In the genomic region with DNA sequence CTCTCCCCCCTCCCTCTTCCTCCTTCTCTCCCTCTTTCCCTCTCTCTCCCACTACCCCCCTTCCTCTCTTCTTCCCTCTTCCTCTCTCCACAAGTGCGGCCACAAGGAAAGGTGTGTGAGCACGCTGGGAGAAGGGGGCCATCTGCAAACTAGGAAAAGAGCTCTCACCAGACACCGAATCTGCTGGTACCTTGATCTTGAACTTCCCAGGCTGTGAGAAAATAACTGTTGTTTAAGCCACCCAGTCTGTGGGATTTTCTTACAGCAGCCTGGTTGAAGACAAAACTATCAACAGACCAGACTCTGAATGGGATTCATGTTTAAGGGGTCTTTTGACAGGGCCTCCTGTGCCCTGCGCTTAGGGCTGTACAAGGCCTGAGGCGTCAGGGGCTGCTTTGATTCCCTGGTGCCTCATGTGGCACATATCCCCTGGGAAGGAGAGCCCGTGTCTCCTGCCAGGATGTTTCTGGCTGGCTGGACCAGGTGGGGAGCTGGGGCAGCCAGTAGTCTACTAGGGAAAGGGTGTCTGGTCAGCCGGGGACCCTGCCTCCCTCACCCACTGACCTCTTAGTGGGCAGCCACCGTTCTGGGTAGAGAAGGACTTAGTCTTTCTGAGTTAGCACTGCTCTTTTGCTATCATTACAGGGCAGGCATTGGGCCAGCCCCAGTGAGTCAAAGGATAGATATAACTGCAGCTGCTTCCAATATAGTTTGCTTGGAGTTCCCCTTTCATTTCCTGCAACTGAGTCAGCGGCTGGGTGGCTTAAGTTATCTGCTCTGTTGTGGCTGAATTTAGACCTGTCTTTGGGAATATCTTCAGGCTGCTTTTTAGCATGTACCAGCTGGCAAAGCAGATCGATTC, we compare ENCODE assay signal across 1 cellular context.
A peak's percentile ranks its signal among the peaks of the same experiment; 100 is the strongest.
TF ChIP-seq lines count a peak whose summit lies in the region.

No MANE protein-coding gene starts in this region.

TF ChIP-seq in SK-N-SH, 30 proteins besides CTCF, POLR2A, EP300 and RAD21 (continued from another document):
- TF ChIP-seq, protein P1, sequence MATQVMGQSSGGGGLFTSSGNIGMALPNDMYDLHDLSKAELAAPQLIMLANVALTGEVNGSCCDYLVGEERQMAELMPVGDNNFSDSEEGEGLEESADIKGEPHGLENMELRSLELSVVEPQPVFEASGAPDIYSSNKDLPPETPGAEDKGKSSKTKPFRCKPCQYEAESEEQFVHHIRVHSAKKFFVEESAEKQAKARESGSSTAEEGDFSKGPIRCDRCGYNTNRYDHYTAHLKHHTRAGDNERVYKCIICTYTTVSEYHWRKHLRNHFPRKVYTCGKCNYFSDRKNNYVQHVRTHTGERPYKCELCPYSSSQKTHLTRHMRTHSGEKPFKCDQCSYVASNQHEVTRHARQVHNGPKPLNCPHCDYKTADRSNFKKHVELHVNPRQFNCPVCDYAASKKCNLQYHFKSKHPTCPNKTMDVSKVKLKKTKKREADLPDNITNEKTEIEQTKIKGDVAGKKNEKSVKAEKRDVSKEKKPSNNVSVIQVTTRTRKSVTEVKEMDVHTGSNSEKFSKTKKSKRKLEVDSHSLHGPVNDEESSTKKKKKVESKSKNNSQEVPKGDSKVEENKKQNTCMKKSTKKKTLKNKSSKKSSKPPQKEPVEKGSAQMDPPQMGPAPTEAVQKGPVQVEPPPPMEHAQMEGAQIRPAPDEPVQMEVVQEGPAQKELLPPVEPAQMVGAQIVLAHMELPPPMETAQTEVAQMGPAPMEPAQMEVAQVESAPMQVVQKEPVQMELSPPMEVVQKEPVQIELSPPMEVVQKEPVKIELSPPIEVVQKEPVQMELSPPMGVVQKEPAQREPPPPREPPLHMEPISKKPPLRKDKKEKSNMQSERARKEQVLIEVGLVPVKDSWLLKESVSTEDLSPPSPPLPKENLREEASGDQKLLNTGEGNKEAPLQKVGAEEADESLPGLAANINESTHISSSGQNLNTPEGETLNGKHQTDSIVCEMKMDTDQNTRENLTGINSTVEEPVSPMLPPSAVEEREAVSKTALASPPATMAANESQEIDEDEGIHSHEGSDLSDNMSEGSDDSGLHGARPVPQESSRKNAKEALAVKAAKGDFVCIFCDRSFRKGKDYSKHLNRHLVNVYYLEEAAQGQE (IDR thresholded peaks at IDR 0.05; ENCODE audit: low read depth, low read length): 0 out of 2 replicates have a peak, but pooled peaks have one; percentile 31
- TF ChIP-seq FOXM1 (IDR thresholded peaks at IDR 0.05; ENCODE audit: low read depth): no peak
- TF ChIP-seq FOSL2 (IDR thresholded peaks at IDR 0.05; ENCODE audit: borderline replicate concordance, low read depth): peak; percentile 94
- peak; percentile 77 for TF ChIP-seq POLR2AphosphoS5 (IDR thresholded peaks at IDR 0.05; ENCODE audit: low read depth, low read length)
- no peak for TF ChIP-seq RFX5 (IDR thresholded peaks at IDR 0.05; ENCODE audit: low read length)
- peak; percentile 91 for TF ChIP-seq JUND (IDR thresholded peaks at IDR 0.05)
- no peak for TF ChIP-seq TAF1 (IDR thresholded peaks at IDR 0.05; ENCODE audit: borderline replicate concordance, low read depth, low read length)
- no peak for TF ChIP-seq SMC3 (IDR thresholded peaks at IDR 0.05; ENCODE audit: low read depth, low read length)
- TF ChIP-seq TEAD4 (IDR thresholded peaks at IDR 0.05; ENCODE audit: borderline replicate concordance, insufficient read depth): peak; percentile 58; the same call in 1 of the 2 replicates
- TF ChIP-seq, protein P2, sequence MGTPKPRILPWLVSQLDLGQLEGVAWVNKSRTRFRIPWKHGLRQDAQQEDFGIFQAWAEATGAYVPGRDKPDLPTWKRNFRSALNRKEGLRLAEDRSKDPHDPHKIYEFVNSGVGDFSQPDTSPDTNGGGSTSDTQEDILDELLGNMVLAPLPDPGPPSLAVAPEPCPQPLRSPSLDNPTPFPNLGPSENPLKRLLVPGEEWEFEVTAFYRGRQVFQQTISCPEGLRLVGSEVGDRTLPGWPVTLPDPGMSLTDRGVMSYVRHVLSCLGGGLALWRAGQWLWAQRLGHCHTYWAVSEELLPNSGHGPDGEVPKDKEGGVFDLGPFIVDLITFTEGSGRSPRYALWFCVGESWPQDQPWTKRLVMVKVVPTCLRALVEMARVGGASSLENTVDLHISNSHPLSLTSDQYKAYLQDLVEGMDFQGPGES (IDR thresholded peaks at IDR 0.05; ENCODE audit: low read depth, low read length): no peak
- 0 out of 2 replicates have a peak, but pooled peaks have one; percentile 29 for TF ChIP-seq ELF1 (IDR thresholded peaks at IDR 0.05)
- TF ChIP-seq NFIC (IDR thresholded peaks at IDR 0.05; ENCODE audit: borderline replicate concordance): peak; percentile 90
- TF ChIP-seq CHD2 (IDR thresholded peaks at IDR 0.05; ENCODE audit: low read length, partially characterized antibody): no peak
- no peak for TF ChIP-seq YY1 (IDR thresholded peaks at IDR 0.05; ENCODE audit: low read depth)
- TF ChIP-seq MEF2A (IDR thresholded peaks at IDR 0.05; ENCODE audit: borderline replicate concordance, low read depth): peak; percentile 86
- no peak for TF ChIP-seq FOXJ3 (CRISPR knock-in tag; IDR thresholded peaks at IDR 0.05)
- TF ChIP-seq SIN3A (IDR thresholded peaks at IDR 0.05; ENCODE audit: borderline replicate concordance, low read depth, low read length): peak; percentile 32; the same call in 1 of the 2 replicates
- TF ChIP-seq TCF12 (IDR thresholded peaks at IDR 0.05): peak; percentile 96
- TF ChIP-seq RCOR1 (IDR thresholded peaks at IDR 0.05; ENCODE audit: low read length): no peak
- TF ChIP-seq GABPA (IDR thresholded peaks at IDR 0.05; ENCODE audit: low read depth): no peak
- no peak for TF ChIP-seq NRF1 (IDR thresholded peaks at IDR 0.05; ENCODE audit: low read depth, low read length)
- TF ChIP-seq, protein P3, sequence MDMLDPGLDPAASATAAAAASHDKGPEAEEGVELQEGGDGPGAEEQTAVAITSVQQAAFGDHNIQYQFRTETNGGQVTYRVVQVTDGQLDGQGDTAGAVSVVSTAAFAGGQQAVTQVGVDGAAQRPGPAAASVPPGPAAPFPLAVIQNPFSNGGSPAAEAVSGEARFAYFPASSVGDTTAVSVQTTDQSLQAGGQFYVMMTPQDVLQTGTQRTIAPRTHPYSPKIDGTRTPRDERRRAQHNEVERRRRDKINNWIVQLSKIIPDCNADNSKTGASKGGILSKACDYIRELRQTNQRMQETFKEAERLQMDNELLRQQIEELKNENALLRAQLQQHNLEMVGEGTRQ (IDR thresholded peaks at IDR 0.05; ENCODE audit: borderline replicate concordance, low read depth, low read length): no peak
- peak; percentile 81; the same call in 1 of the 2 replicates for TF ChIP-seq RXRA (IDR thresholded peaks at IDR 0.05; ENCODE audit: borderline replicate concordance, low read depth)
- TF ChIP-seq, protein P4, sequence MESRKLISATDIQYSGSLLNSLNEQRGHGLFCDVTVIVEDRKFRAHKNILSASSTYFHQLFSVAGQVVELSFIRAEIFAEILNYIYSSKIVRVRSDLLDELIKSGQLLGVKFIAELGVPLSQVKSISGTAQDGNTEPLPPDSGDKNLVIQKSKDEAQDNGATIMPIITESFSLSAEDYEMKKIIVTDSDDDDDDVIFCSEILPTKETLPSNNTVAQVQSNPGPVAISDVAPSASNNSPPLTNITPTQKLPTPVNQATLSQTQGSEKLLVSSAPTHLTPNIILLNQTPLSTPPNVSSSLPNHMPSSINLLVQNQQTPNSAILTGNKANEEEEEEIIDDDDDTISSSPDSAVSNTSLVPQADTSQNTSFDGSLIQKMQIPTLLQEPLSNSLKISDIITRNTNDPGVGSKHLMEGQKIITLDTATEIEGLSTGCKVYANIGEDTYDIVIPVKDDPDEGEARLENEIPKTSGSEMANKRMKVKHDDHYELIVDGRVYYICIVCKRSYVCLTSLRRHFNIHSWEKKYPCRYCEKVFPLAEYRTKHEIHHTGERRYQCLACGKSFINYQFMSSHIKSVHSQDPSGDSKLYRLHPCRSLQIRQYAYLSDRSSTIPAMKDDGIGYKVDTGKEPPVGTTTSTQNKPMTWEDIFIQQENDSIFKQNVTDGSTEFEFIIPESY (IDR thresholded peaks at IDR 0.05; ENCODE audit: borderline replicate concordance, low read depth): no peak
- TF ChIP-seq MXI1 (IDR thresholded peaks at IDR 0.05; ENCODE audit: low read depth, low read length): no peak
